ENCODE assay signal across 13 cellular contexts in genomic region chr19:7618771-7619510, GRCh38. TPM values are rescaled to one million over a fixed set of nuclear protein-coding genes. Genes with fewer than 3 reads are reported as not detected.
DNase-seq lines count a peak whose midpoint lies in the region; ATAC-seq, FAIRE-seq and TF ChIP-seq lines count a peak whose summit lies in the region.
"Had no signal": no experiment of that assay in that cellular context is flagged by ENCODE, and none has a peak within 500 bp of the region (broad histone marks: within the 10 kb centered on the region; RNA-seq: fewer than 3 reads in every experiment).

No MANE protein-coding gene starts in this region.

- no peaks in the 10 kb centered on the region for H3K9me3 Mint-ChIP-seq in activated naive CD4-positive, alpha-beta T cell treated with anti-CD3 and anti-CD28 coated beads, Interleukin-2, amount 50 U/mL, for 24 hours
- H3K9me3 Mint-ChIP-seq in activated naive CD4-positive, alpha-beta T cell treated with anti-CD3 and anti-CD28 coated beads for 36 hours = no peaks in the 10 kb centered on the region
- H3K9me3 Mint-ChIP-seq in dendritic cell treated with granulocyte-macrophage colony-stimulating factor and Interleukin-4, amounts not matched to agents 40 ng/mL and 50 ng/mL, for 4 days = no peaks in the 10 kb centered on the region

- H3K27me3 Mint-ChIP-seq in activated naive CD4-positive, alpha-beta T cell treated with anti-CD3 and anti-CD28 coated beads, Interleukin-2, amount 50 U/mL, for 24 hours = no peaks in the 10 kb centered on the region
- H3K27me3 Mint-ChIP-seq in activated naive CD4-positive, alpha-beta T cell treated with anti-CD3 and anti-CD28 coated beads for 36 hours (ENCODE audit: low read depth) = no peaks in the 10 kb centered on the region
- no peaks in the 10 kb centered on the region for H3K27me3 Mint-ChIP-seq in dendritic cell treated with granulocyte-macrophage colony-stimulating factor and Interleukin-4, amounts not matched to agents 40 ng/mL and 50 ng/mL, for 4 days

- peak overlapping the region; percentile 43 for H3K27ac Mint-ChIP-seq in activated naive CD4-positive, alpha-beta T cell treated with anti-CD3 and anti-CD28 coated beads, Interleukin-2, amount 50 U/mL, for 24 hours
- no peak overlapping the region for H3K27ac Mint-ChIP-seq in activated naive CD4-positive, alpha-beta T cell treated with anti-CD3 and anti-CD28 coated beads for 36 hours
- H3K27ac Mint-ChIP-seq in dendritic cell treated with granulocyte-macrophage colony-stimulating factor and Interleukin-4, amounts not matched to agents 40 ng/mL and 50 ng/mL, for 4 days = peak overlapping the region; percentile 3

- CTCF ChIA-PET in activated naive CD4-positive, alpha-beta T cell treated with anti-CD3 and anti-CD28 coated beads for 36 hours (lab: Charles Lee) = no interaction called here

- H3K27me3 ChIP-seq in lung (ENCODE audit: control insufficient read depth, insufficient read depth) = no peaks in the 10 kb centered on the region
- H3K27me3 ChIP-seq in upper lobe of left lung = no peaks in the 10 kb centered on the region
- H3K27me3 ChIP-seq: tibial nerve had no signal

- H3K36me3 Mint-ChIP-seq in activated naive CD4-positive, alpha-beta T cell treated with anti-CD3 and anti-CD28 coated beads, Interleukin-2, amount 50 U/mL, for 24 hours = peaks cover 14% of the 10 kb centered on the region
- H3K36me3 Mint-ChIP-seq in activated naive CD4-positive, alpha-beta T cell treated with anti-CD3 and anti-CD28 coated beads for 36 hours (ENCODE audit: low read depth) = peaks cover 27% of the 10 kb centered on the region
- peaks cover 73% of the 10 kb centered on the region for H3K36me3 Mint-ChIP-seq in dendritic cell treated with granulocyte-macrophage colony-stimulating factor and Interleukin-4, amounts not matched to agents 40 ng/mL and 50 ng/mL, for 4 days (ENCODE audit: low read depth)

- peak overlapping the region in 1 of 2 donors; percentile 82 for H3K27ac ChIP-seq in lung (ENCODE audit: low read depth in 1 of 2, low read length in 1 of 2)
- H3K27ac ChIP-seq in upper lobe of left lung = peak overlapping the region; percentile 80 to 94 (median 86)
- H3K27ac ChIP-seq: tibial nerve had no signal

- no peak overlapping the region for H3K4me3 ChIP-seq in lung
- H3K4me3 ChIP-seq in upper lobe of left lung = no peak overlapping the region
- H3K4me3 ChIP-seq: tibial nerve had no signal

- ATAC-seq in lung (ENCODE audit: insufficient read depth, low FRiP score) = peak; percentile 75
- ATAC-seq in upper lobe of left lung (ENCODE audit: low FRiP score in 2 of 2) = peak; percentile 62 to 91

- H3K4me1 ChIP-seq in lung (ENCODE audit: control insufficient read depth in 2 of 2, insufficient read depth in 2 of 2, low read length in 2 of 2) = peaks cover 0 to 7% of the 10 kb centered on the region in 2 donors
- peaks cover 10 to 39% (median 32%) of the 10 kb centered on the region in 4 donors for H3K4me1 ChIP-seq in upper lobe of left lung

- TF ChIP-seq CTCF in lung (IDR thresholded peaks at IDR 0.05; ENCODE audit: control extremely low read depth, extremely low read depth) = no peak
- TF ChIP-seq CTCF in upper lobe of left lung (IDR thresholded peaks at IDR 0.05) = no peak
- TF ChIP-seq CTCF in GM13976 (IDR thresholded peaks at IDR 0.05; ENCODE audit: borderline replicate concordance, control extremely low read depth, extremely low read depth, insufficient read depth, missing control alignments) = no peak

- WGBS in lung, 2 donors = 72 to 89% methylated on average over 21 of the region's 21 CpGs
- WGBS in upper lobe of left lung, 2 donors = 70 to 77% methylated on average over 8 to 9 of the region's 21 CpGs

- H3K4me1 Mint-ChIP-seq in activated naive CD4-positive, alpha-beta T cell treated with anti-CD3 and anti-CD28 coated beads, Interleukin-2, amount 50 U/mL, for 24 hours = peaks cover 4% of the 10 kb centered on the region
- no peaks in the 10 kb centered on the region for H3K4me1 Mint-ChIP-seq in activated naive CD4-positive, alpha-beta T cell treated with anti-CD3 and anti-CD28 coated beads for 36 hours (ENCODE audit: low read depth)
- H3K4me1 Mint-ChIP-seq in dendritic cell treated with granulocyte-macrophage colony-stimulating factor and Interleukin-4, amounts not matched to agents 40 ng/mL and 50 ng/mL, for 4 days (ENCODE audit: low read depth) = peaks cover 16% of the 10 kb centered on the region

- peak in 1 of 4 donors; percentile 62 for TF ChIP-seq POLR2A in upper lobe of left lung (IDR thresholded peaks at IDR 0.05)
- no peak for TF ChIP-seq POLR2A in H54 (IDR thresholded peaks at IDR 0.05; ENCODE audit: low read depth, low read length)

- FAIRE-seq in H54 (lab: Jason Lieb, UNC) = no peak

- no peak overlapping the region for H3K4me3 Mint-ChIP-seq in activated naive CD4-positive, alpha-beta T cell treated with anti-CD3 and anti-CD28 coated beads, Interleukin-2, amount 50 U/mL, for 24 hours
- H3K4me3 Mint-ChIP-seq in activated naive CD4-positive, alpha-beta T cell treated with anti-CD3 and anti-CD28 coated beads for 36 hours = no peak overlapping the region
- H3K4me3 Mint-ChIP-seq in dendritic cell treated with granulocyte-macrophage colony-stimulating factor and Interleukin-4, amounts not matched to agents 40 ng/mL and 50 ng/mL, for 4 days = no peak overlapping the region

- in situ Hi-C loops in GM13976 (cut with MboI; ENCODE audit: low sequenced_read_pairs, unreplicated experiment) = no loop called here

- peaks cover 20 to 72% of the 10 kb centered on the region in 2 donors for H3K36me3 ChIP-seq in lung (ENCODE audit: control insufficient read depth in 2 of 2, insufficient read depth in 2 of 2, low read length in 2 of 2)
- peaks cover 20 to 74% (median 54%) of the 10 kb centered on the region in 4 donors for H3K36me3 ChIP-seq in upper lobe of left lung

- TF ChIP-seq EP300 in upper lobe of left lung (IDR thresholded peaks at IDR 0.05) = peak in 3 of 4 donors; percentile 9 to 83 (median 67)

- no peak for DNase-seq in activated naive CD4-positive, alpha-beta T cell treated with anti-CD3 and anti-CD28 coated beads for 36 hours
- peak; percentile 92 for DNase-seq in lung (ENCODE audit: low spot score)
- DNase-seq in upper lobe of left lung = peak; percentile 94
- DNase-seq in GM13976 (ENCODE audit: low spot score) = no peak
- no peak for DNase-seq in H54 (ENCODE audit: insufficient read length, low spot score)
- DNase-seq in stimulated activated naive CD4-positive, alpha-beta T cell (lab: John Stamatoyannopoulos, UW) = no peak
- DNase-seq: NCI-H1694 treated with DMSO at 0.1 percent for 48 hours had no signal

- intact Hi-C loops in activated naive CD4-positive, alpha-beta T cell treated with anti-CD3 and anti-CD28 coated beads for 36 hours (cut with micrococcal nuclease) = no loop called here
- intact Hi-C loops in dendritic cell treated with granulocyte-macrophage colony-stimulating factor and Interleukin-4, amounts not matched to agents 40 ng/mL and 50 ng/mL, for 4 days (cut with micrococcal nuclease) = no loop called here

- H3K9me3 ChIP-seq in lung (ENCODE audit: control insufficient read depth in 2 of 2, insufficient read depth in 1 of 2, low read length in 1 of 2) = no peaks in the 10 kb centered on the region
- no peaks in the 10 kb centered on the region for H3K9me3 ChIP-seq in upper lobe of left lung
- H3K9me3 ChIP-seq: tibial nerve had no signal

RNA-seq across cellular contexts. Expression of gene XAB2, which starts 10.4 kb away (rescaled TPM):
- 10 to 100 TPM; 60.0 to 60.4 TPM for total RNA-seq in activated naive CD4-positive, alpha-beta T cell treated with anti-CD3 and anti-CD28 coated beads for 36 hours
- 10 to 100 TPM; 37.2 to 41.4 TPM for total RNA-seq in lung
- 10 to 100 TPM; 34.1 to 48.3 TPM for polyA plus RNA-seq in lung
- 10 to 100 TPM; 35.7 to 81.7 (median 51.4) TPM for total RNA-seq in upper lobe of left lung

RNA-seq across cellular contexts. Expression of gene PET100, which starts 10.7 kb away (rescaled TPM):
- total RNA-seq in activated naive CD4-positive, alpha-beta T cell treated with anti-CD3 and anti-CD28 coated beads for 36 hours = 10 to 100 TPM; 93.9 to 96.5 TPM
- total RNA-seq in lung (100 to 1,000 TPM in 1 of 2 donors, 10 to 100 TPM in 1; 26.9 to 116 TPM), upper lobe of left lung (100 to 1,000 TPM in 2 of 6 donors, 10 to 100 TPM in 4; 21.3 to 133 (median 71.3) TPM)
- polyA plus RNA-seq in lung = 100 to 1,000 TPM in 1 of 2 donors, 10 to 100 TPM in 1; 60.5 to 383 TPM

RNA-seq across cellular contexts. Expression of gene PCP2, which starts 14.6 kb away (rescaled TPM):
- under 1 TPM in 1 of 2 experiments, not detected in 1; 0.64 TPM for total RNA-seq in activated naive CD4-positive, alpha-beta T cell treated with anti-CD3 and anti-CD28 coated beads for 36 hours
- total RNA-seq in lung (1 to 10 TPM in 1 of 2 donors, under 1 TPM in 1; 0.60 to 2.1 TPM), upper lobe of left lung (10 to 100 TPM in 1 of 6 donors, 1 to 10 TPM in 4, not detected in 1; 2.3 to 21.0 (median 3.3) TPM)
- polyA plus RNA-seq in lung = 1 to 10 TPM; 1.8 to 4.4 TPM
- total RNA-seq: HT1080, tibial nerve had no signal
- polyA plus RNA-seq: AG04450, neural cell had no signal

RNA-seq across cellular contexts. Expression of gene STXBP2, which starts 18.0 kb away (rescaled TPM):
- total RNA-seq in activated naive CD4-positive, alpha-beta T cell treated with anti-CD3 and anti-CD28 coated beads for 36 hours = 10 to 100 TPM; 88.4 to 92.4 TPM
- total RNA-seq in lung = 100 to 1,000 TPM in 1 of 2 donors, 10 to 100 TPM in 1; 80.3 to 248 TPM
- polyA plus RNA-seq in lung = 100 to 1,000 TPM; 142 to 455 TPM
- 100 to 1,000 TPM; 111 to 562 (median 249) TPM for total RNA-seq in upper lobe of left lung

RNA-seq across cellular contexts. Expression of gene CAMSAP3, which starts 23.3 kb away (rescaled TPM):
- under 1 TPM; 0.24 to 0.30 TPM for total RNA-seq in activated naive CD4-positive, alpha-beta T cell treated with anti-CD3 and anti-CD28 coated beads for 36 hours
- total RNA-seq in lung (10 to 100 TPM; 18.3 to 30.4 TPM), upper lobe of left lung (10 to 100 TPM; 12.2 to 63.9 (median 31.2) TPM)
- 10 to 100 TPM in 1 of 2 donors, 1 to 10 TPM in 1; 9.2 to 20.0 TPM for polyA plus RNA-seq in lung
- total RNA-seq: HT1080, tibial nerve had no signal
- polyA plus RNA-seq: AG04450 had no signal

Comparison
In these comparisons a context has a peak if more than half of its experiments do, and no peak if none do; other contexts are left out.
1. DNase-seq: peak in lung (single experiment) and upper lobe of left lung (2 of 2); none in activated naive CD4-positive, alpha-beta T cell treated with anti-CD3 and anti-CD28 coated beads for 36 hours (single experiment), GM13976 (single experiment), H54 (single experiment) and stimulated activated naive CD4-positive, alpha-beta T cell (0 of 6).